18 cellular contexts compared by ENCODE assay signal in the genomic region with DNA sequence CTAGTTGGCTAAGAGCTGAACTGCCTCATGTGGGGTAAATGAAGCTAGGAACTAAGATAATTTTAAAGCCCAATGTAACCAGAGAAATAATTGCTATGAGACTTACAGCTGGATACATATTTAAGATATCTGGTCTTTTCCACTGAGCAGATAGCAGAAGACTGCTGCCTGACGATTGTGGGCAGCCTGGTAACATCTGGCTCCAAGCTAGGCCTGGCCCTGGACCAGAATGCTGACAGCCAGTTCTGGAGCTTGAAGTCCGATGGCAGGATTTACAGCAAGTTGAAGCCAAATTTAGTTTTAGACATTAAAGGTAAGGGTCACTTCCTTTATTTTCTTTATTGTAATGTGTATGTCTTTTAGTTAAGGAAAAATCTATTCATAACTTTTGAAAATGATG.
"Had no signal": no experiment of that assay in that cellular context is flagged by ENCODE, and none has a peak within 500 bp of the region (broad histone marks: within the 10 kb centered on the region; RNA-seq: fewer than 3 reads in every experiment).

No MANE protein-coding gene starts in this region.

- H3K9me3 ChIP-seq: body of pancreas, left lung, tibial artery had no signal

- H3K4me1 ChIP-seq: body of pancreas, tibial artery had no signal

- H3K27me3 ChIP-seq: body of pancreas, hepatocyte, left lung, tibial artery had no signal

- H3K4me3 ChIP-seq: body of pancreas, hepatocyte, left lung, tibial artery had no signal

- H3K27ac Mint-ChIP-seq: T-helper 2 cell treated with Interferon-gamma antibody and Interleukin-4, amounts not matched to agents 5 μg/mL and 100 μg/mL, for 36 hours had no signal

- H3K9me3 Mint-ChIP-seq: activated naive CD4-positive, alpha-beta T cell treated with anti-CD3 and anti-CD28 coated beads, Interleukin-2, amount 50 U/mL, for 24 hours; natural killer cell treated with Interleukin-12 subunit alpha and Interleukin-12 subunit beta and Interleukin-15 and Interleukin-18, amount 100 ng/mL, for 72 hours; T-helper 2 cell treated with Interferon-gamma antibody and Interleukin-4, amounts not matched to agents 5 μg/mL and 100 μg/mL, for 36 hours had no signal

- H3K4me2 ChIP-seq: hepatocyte had no signal

- H3K27me3 Mint-ChIP-seq: activated naive CD4-positive, alpha-beta T cell treated with anti-CD3 and anti-CD28 coated beads, Interleukin-2, amount 50 U/mL, for 24 hours; natural killer cell treated with Interleukin-12 subunit alpha and Interleukin-12 subunit beta and Interleukin-15 and Interleukin-18, amount 100 ng/mL, for 72 hours had no signal

- H2AFZ ChIP-seq: hepatocyte had no signal

- H3K4me3 Mint-ChIP-seq: activated naive CD4-positive, alpha-beta T cell treated with anti-CD3 and anti-CD28 coated beads, Interleukin-2, amount 50 U/mL, for 24 hours; natural killer cell treated with Interleukin-12 subunit alpha and Interleukin-12 subunit beta and Interleukin-15 and Interleukin-18, amount 100 ng/mL, for 72 hours; T-helper 2 cell treated with Interferon-gamma antibody and Interleukin-4, amounts not matched to agents 5 μg/mL and 100 μg/mL, for 36 hours had no signal

- H3K27ac ChIP-seq: body of pancreas, hepatocyte, tibial artery had no signal

- DNase-seq: activated CD4-positive, alpha-beta T cell treated with anti-CD3 and anti-CD28 coated beads, Interleukin-2, amount 50 U/mL, for 1 hour; activated CD8-positive, alpha-beta memory T cell treated with anti-CD3 and anti-CD28 coated beads for 24 hours; amygdala; central memory CD4-positive, alpha-beta T cell; effector CD8-positive, alpha-beta T cell; islet precursor cell; left lung; nucleus accumbens; posterior cingulate gyrus; stimulated activated CD4-positive, alpha-beta T cell treated with anti-CD3 and anti-CD28 coated beads, Interleukin-2, amount 100 ng/mL, for 48 hours; stimulated activated naive CD4-positive, alpha-beta T cell; SW 1271; tibial artery had no signal

- ATAC-seq: body of pancreas; left lung; natural killer cell treated with Interleukin-12 subunit alpha and Interleukin-12 subunit beta and Interleukin-15 and Interleukin-18, amount 100 ng/mL, for 72 hours had no signal
